9 cellular contexts compared by ENCODE assay signal in the genomic region with DNA sequence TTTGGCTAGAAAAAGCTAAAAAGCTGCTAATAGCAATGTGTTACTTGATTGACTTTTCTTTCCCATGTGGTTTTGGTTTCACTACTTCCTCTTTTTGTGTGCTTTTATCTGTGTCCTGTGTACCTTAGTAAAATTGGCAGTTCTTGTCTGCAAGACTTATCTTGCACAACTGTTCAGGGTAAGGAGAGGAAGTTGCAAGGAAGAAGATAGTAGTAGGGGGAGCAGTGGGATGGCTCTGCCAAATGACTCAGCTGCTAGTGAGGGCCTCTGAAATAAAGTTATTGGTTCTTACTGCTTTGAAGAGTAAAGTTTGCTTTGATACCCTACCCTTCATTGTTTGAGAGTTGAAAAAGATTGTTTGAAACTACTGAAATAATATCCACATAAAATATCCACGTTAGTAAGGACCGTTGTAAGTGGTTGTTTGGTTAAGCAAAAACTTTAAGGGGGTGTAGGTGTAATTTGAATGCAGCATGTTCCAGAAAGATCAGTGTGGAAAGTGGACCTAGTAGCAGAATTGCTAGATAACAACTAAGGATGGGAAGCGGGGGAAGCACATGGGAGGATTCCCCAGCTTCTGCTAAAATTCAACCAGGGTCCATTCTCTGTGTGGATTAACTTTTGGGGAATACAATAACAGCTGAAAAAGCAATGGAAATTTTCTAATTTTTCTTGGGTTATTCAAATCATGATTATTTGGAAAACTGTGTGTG.
A peak's percentile ranks its signal among the peaks of the same experiment; 100 is the strongest.
DNase-seq lines count a peak whose midpoint lies in the region; ATAC-seq and TF ChIP-seq lines count a peak whose summit lies in the region.
"Had no signal": no experiment of that assay in that cellular context is flagged by ENCODE, and none has a peak within 500 bp of the region (broad histone marks: within the 10 kb centered on the region; RNA-seq: fewer than 3 reads in every experiment).

No MANE protein-coding gene starts in this region.

- ATAC-seq in GM18519 (IDR thresholded peaks at IDR 0.05; ENCODE audit: low FRiP score, unreplicated experiment) (peak; percentile 80), HG02885 (IDR thresholded peaks at IDR 0.05; ENCODE audit: poor library complexity, unreplicated experiment) (peak; percentile 90), heart left ventricle (peak; percentile 57 to 90 (median 66))

- DNase-seq in RPMI8226 = peak; percentile 68
- DNase-seq in heart left ventricle = no peak
- no peak for DNase-seq in LoVo (ENCODE audit: low spot score)
- DNase-seq in activated effector memory CD4-positive, alpha-beta T cell treated with anti-CD3 and anti-CD28 coated beads, Interleukin-2, amount 50 U/mL, for 16 hours = no peak
- DNase-seq in H4 (ENCODE audit: low spot score) = no peak
- no peak for DNase-seq in NCI-H1092 treated with DMSO at 0.1 percent for 48 hours (lab: John Stamatoyannopoulos, UW)

- H3K27me3 ChIP-seq in heart left ventricle = no peaks in the 10 kb centered on the region

- peak overlapping the region in 1 of 12 donors; percentile 61 for H3K27ac ChIP-seq in heart left ventricle
- H3K27ac ChIP-seq: KMS-11 had no signal

- no peak for TF ChIP-seq CTCF in heart left ventricle (IDR thresholded peaks at IDR 0.05)

- intact Hi-C loops in heart left ventricle (cut with DNase I) = no loop called here

- no peak overlapping the region for H3K4me3 ChIP-seq in heart left ventricle

- no peaks in the 10 kb centered on the region for H3K9me3 ChIP-seq in heart left ventricle

- WGBS in heart left ventricle, 4 donors = 77 to 82% (median 80%) methylated on average over 3 of the region's 3 CpGs

- peaks cover 0 to 58% (median 15%) of the 10 kb centered on the region in 12 donors for H3K4me1 ChIP-seq in heart left ventricle

- TF ChIP-seq POLR2A in heart left ventricle (IDR thresholded peaks at IDR 0.05) = no peak

- H3K36me3 ChIP-seq in heart left ventricle = peaks cover 0 to 35% (median 25%) of the 10 kb centered on the region in 9 donors
